ENCODE assay signal across 1 cellular context in the genomic region with DNA sequence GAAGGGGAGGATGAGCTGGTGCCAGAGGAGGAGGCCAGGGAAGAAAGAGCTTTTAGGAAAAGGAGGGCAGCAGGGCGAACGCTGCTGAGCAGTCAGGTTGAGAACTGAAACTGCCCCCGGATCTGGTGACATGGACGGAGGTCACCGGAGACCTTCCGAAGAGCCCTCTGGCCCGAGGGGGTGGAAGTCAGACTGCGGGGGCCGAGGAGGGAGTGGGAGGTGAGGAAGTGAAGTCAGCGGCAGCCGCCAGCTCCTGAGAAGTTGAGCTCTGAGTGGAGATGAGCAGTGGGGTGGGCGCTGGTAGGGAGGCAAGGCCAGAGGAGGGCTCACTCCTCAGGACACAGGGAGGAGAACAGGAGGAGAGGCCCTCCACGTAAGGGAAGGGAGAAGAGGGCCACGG.
TF ChIP-seq lines count a peak whose summit lies in the region.

No MANE protein-coding gene starts in this region.

TF ChIP-seq in PFSK-1, 5 proteins besides CTCF, POLR2A, EP300 and RAD21:
- TF ChIP-seq, protein P1, sequence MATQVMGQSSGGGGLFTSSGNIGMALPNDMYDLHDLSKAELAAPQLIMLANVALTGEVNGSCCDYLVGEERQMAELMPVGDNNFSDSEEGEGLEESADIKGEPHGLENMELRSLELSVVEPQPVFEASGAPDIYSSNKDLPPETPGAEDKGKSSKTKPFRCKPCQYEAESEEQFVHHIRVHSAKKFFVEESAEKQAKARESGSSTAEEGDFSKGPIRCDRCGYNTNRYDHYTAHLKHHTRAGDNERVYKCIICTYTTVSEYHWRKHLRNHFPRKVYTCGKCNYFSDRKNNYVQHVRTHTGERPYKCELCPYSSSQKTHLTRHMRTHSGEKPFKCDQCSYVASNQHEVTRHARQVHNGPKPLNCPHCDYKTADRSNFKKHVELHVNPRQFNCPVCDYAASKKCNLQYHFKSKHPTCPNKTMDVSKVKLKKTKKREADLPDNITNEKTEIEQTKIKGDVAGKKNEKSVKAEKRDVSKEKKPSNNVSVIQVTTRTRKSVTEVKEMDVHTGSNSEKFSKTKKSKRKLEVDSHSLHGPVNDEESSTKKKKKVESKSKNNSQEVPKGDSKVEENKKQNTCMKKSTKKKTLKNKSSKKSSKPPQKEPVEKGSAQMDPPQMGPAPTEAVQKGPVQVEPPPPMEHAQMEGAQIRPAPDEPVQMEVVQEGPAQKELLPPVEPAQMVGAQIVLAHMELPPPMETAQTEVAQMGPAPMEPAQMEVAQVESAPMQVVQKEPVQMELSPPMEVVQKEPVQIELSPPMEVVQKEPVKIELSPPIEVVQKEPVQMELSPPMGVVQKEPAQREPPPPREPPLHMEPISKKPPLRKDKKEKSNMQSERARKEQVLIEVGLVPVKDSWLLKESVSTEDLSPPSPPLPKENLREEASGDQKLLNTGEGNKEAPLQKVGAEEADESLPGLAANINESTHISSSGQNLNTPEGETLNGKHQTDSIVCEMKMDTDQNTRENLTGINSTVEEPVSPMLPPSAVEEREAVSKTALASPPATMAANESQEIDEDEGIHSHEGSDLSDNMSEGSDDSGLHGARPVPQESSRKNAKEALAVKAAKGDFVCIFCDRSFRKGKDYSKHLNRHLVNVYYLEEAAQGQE (IDR thresholded peaks at IDR 0.05; ENCODE audit: insufficient read depth in 1 of 2, low read depth in 2 of 2, low read length in 2 of 2): no peak
- TF ChIP-seq FOXP2 (optimal IDR thresholded peaks at IDR 0.05; ENCODE audit: borderline replicate concordance, extremely low read depth, extremely low read length, insufficient read depth): peak; percentile 19
